8 cellular contexts compared by ENCODE assay signal in the genomic region with DNA sequence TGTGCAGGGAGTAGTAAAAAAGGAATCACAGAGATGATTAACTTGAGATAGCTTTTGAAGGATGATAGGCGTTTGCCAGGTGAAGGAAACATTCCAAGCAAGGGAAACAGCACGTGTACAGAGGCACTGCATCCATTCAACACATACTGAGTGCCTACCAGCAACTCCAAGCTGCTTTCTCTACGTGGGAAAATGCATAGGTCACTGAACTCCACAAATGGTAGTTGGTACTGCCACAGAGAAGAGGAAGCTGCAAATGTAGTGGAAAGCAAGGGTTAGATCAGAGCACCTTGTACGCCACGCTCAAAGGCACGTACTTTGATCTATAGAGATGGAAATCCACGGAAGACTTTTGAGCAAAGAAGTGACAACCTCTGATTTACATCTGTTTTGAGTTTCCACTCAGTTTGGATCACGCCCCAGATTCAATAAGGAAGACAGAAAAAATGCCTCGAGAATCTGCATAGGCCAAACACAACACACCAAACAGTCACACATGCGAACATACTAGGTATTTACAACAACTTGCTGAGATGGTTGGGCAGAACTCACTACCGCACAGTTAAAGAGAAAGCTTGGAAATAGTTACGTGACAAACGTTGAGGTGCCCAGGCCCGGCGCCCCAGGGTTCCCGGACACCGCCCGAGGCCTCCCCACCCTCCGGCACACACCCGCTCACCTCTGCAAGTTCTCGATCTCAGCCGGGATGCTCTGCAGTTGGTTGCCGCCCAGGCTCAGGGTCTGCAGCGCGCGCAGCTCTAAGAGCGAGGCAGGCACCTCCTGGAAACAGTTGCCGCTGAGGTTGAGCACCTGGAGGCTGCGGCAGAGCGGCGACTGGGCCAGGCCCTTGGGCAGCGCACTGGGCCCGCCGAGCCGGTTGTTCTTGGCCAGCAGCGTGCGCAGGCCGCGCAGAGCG. TPM values are rescaled to one million over a fixed set of nuclear protein-coding genes. Genes with fewer than 3 reads are reported as not detected.
DNase-seq lines count a peak whose midpoint lies in the region; ATAC-seq lines count a peak whose summit lies in the region.

No MANE protein-coding gene starts in this region.

- H3K4me3 ChIP-seq in adipocyte (ENCODE audit: low read length) (peak overlapping the region; percentile 83), iPS DF 6.9 (ENCODE audit: low read length) (peak overlapping the region; percentile 82)

- in situ Hi-C loops in SK-MEL-5 (cut with HindIII; ENCODE audit: low pct_unique_long_range_greater_than_20kb, low sequenced_read_pairs), result no loop called here

- H3K36me3 ChIP-seq in adipocyte (ENCODE audit: control insufficient read depth, insufficient read depth, low read length, severe bottlenecking) (no peaks in the 10 kb centered on the region), iPS DF 6.9 (ENCODE audit: control insufficient read depth, insufficient read depth, low read length) (no peaks in the 10 kb centered on the region; the same call in 1 of the 2 replicates)

- peak overlapping the region; percentile 94 for H3K9ac ChIP-seq in adipocyte (ENCODE audit: low read length)

- H3K27me3 ChIP-seq in adipocyte (replicated peaks; ENCODE audit: control insufficient read depth, insufficient read depth, low read length), result no peaks in the 10 kb centered on the region
- H3K27me3 ChIP-seq in iPS DF 6.9 (ENCODE audit: control insufficient read depth, insufficient read depth, low read length), result no peaks in the 10 kb centered on the region

- DNase-seq in GM04503 (ENCODE audit: low read depth) (peak; percentile 5), HuH-7 (ENCODE audit: low spot score) (peak; percentile 39), SK-MEL-5 (ENCODE audit: low read depth, low spot score) (peak; percentile 31), adipocyte (ENCODE audit: low read depth) (peak; percentile 65), iPS DF 6.9 (ENCODE audit: low read depth, low spot score) (no peak), mucosa of gallbladder (ENCODE audit: low spot score) (no peak)
- DNase-seq in stimulated activated CD4-positive, alpha-beta T cell treated with anti-CD3 and anti-CD28 coated beads, Interleukin-15, amount 100 ng/mL, for 1 hour (ENCODE audit: low read depth in 1 of 2, low spot score in 1 of 2), result peak; percentile 25 to 37

- H3K4me1 ChIP-seq in adipocyte (ENCODE audit: control insufficient read depth, insufficient read depth, low read length) (peaks cover 40% of the 10 kb centered on the region), iPS DF 6.9 (ENCODE audit: control insufficient read depth, insufficient read depth, low read length) (no peaks in the 10 kb centered on the region)

- peak; percentile 53 for ATAC-seq in GM21717 (IDR thresholded peaks at IDR 0.05; ENCODE audit: unreplicated experiment)

- no CpG with 5 or more reads among the region's 40 CpGs for WGBS in iPS DF 6.9 (ENCODE audit: insufficient coverage, insufficient read length)

- no peak overlapping the region for H3K27ac ChIP-seq in iPS DF 6.9 (ENCODE audit: low read length)

- H3K9me3 ChIP-seq in adipocyte (ENCODE audit: control insufficient read depth, low read length), result no peaks in the 10 kb centered on the region
- no peaks in the 10 kb centered on the region for H3K9me3 ChIP-seq in iPS DF 6.9 (ENCODE audit: control insufficient read depth, insufficient read depth, low read length)

RNA-seq across cellular contexts. Expression of a gene that starts 0.8 kb away (rescaled TPM):
- 53.7 and 58.3 TPM in 2 replicates for total RNA-seq in SK-MEL-5 (2014; rRNA removed; shearing (Covaris generic))
- polyA plus RNA-seq in SK-MEL-5 (2015; cell fraction: cytosol; rRNA removed), result 30.5 and 39.2 TPM in 2 replicates
- polyA plus RNA-seq in SK-MEL-5 (2015; cell fraction: nucleus; rRNA removed), result 13.1 and 16.3 TPM in 2 replicates
- total RNA-seq in mucosa of gallbladder, result 16.6 TPM

Comparison
In these comparisons a context has a peak if more than half of its experiments do, and no peak if none do; other contexts are left out.
1. DNase-seq: peak in GM04503 (single experiment), HuH-7 (single experiment), SK-MEL-5 (single experiment), adipocyte (single experiment) and stimulated activated CD4-positive, alpha-beta T cell treated with anti-CD3 and anti-CD28 coated beads, Interleukin-15, amount 100 ng/mL, for 1 hour (2 of 2); none in iPS DF 6.9 (single experiment) and mucosa of gallbladder (single experiment).